1 cellular context compared by ENCODE assay signal in genomic region chr3:72571052-72571451, GRCh38.
TF ChIP-seq lines count a peak whose summit lies in the region.

No MANE protein-coding gene starts in this region.

TF ChIP-seq in HepG2, 621 proteins besides CTCF, POLR2A, EP300 and RAD21 (continued from another document and continues in another):
- TF ChIP-seq PLSCR1 (CRISPR knock-in tag; IDR thresholded peaks at IDR 0.05; ENCODE audit: borderline replicate concordance) (no peak), MAFG (CRISPR knock-in tag; IDR thresholded peaks at IDR 0.05) (no peak), ZGPAT (CRISPR knock-in tag; IDR thresholded peaks at IDR 0.05) (peak; percentile 47; the same call in 1 of the 2 replicates), IRF2 (CRISPR knock-in tag; IDR thresholded peaks at IDR 0.05) (no peak; the same call in 1 of the 2 replicates), ZNF776 (CRISPR knock-in tag; IDR thresholded peaks at IDR 0.05) (no peak), RBAK (CRISPR knock-in tag; IDR thresholded peaks at IDR 0.05) (no peak), TMF1 (CRISPR knock-in tag; IDR thresholded peaks at IDR 0.05; ENCODE audit: low read depth) (no peak), DRAP1 (CRISPR knock-in tag; IDR thresholded peaks at IDR 0.05) (peak; percentile 60; the same call in 1 of the 2 replicates), ZNF24 (IDR thresholded peaks at IDR 0.05) (no peak), MATR3 (CRISPR knock-in tag; IDR thresholded peaks at IDR 0.05) (no peak), NFIC (IDR thresholded peaks at IDR 0.05; ENCODE audit: low read length) (0 out of 2 replicates have a peak, but pooled peaks have one; percentile 22), SP5 (CRISPR knock-in tag; IDR thresholded peaks at IDR 0.05; ENCODE audit: borderline replicate concordance, low read depth) (peak; percentile 46; the same call in 1 of the 2 replicates), PHB2 (IDR thresholded peaks at IDR 0.05; ENCODE audit: partially characterized antibody) (no peak), MAF1 (CRISPR knock-in tag; IDR thresholded peaks at IDR 0.05; ENCODE audit: borderline replicate concordance) (no peak), ADNP (CRISPR knock-in tag; IDR thresholded peaks at IDR 0.05) (no peak), SAP130 (CRISPR knock-in tag; IDR thresholded peaks at IDR 0.05; ENCODE audit: low read depth) (peak; percentile 75), KLF11 (CRISPR knock-in tag; IDR thresholded peaks at IDR 0.05) (no peak), TARDBP (CRISPR knock-in tag; IDR thresholded peaks at IDR 0.05) (peak; percentile 63; the same call in 1 of the 2 replicates), SIN3A (IDR thresholded peaks at IDR 0.05; ENCODE audit: borderline replicate concordance, low read depth, low read length) (0 out of 2 replicates have a peak, but pooled peaks have one; percentile 40), ZNF205 (CRISPR knock-in tag; IDR thresholded peaks at IDR 0.05) (0 out of 2 replicates have a peak, but pooled peaks have one; percentile 32), ZNF292 (CRISPR knock-in tag; IDR thresholded peaks at IDR 0.05; ENCODE audit: borderline replicate concordance, low read depth) (no peak), AHR (CRISPR knock-in tag; IDR thresholded peaks at IDR 0.05) (no peak), SMARCE1 (IDR thresholded peaks at IDR 0.05; ENCODE audit: borderline replicate concordance) (no peak), NFKBIZ (CRISPR knock-in tag; IDR thresholded peaks at IDR 0.05) (no peak), ZNF337 (CRISPR knock-in tag; IDR thresholded peaks at IDR 0.05; ENCODE audit: borderline replicate concordance, low read depth) (no peak), ZNF747 (CRISPR knock-in tag; IDR thresholded peaks at IDR 0.05; ENCODE audit: borderline replicate concordance) (no peak), GFI1 (CRISPR knock-in tag; IDR thresholded peaks at IDR 0.05; ENCODE audit: borderline replicate concordance) (peak; percentile 55; the same call in 1 of the 2 replicates), ZBTB7B (CRISPR knock-in tag; IDR thresholded peaks at IDR 0.05) (peak; percentile 81; the same call in 1 of the 2 replicates), ZFP62 (CRISPR knock-in tag; IDR thresholded peaks at IDR 0.05) (no peak), ZNF430 (CRISPR knock-in tag; IDR thresholded peaks at IDR 0.05) (no peak), ZNF230 (CRISPR knock-in tag; IDR thresholded peaks at IDR 0.05) (no peak), ZNF101 (CRISPR knock-in tag; IDR thresholded peaks at IDR 0.05; ENCODE audit: borderline replicate concordance, low read depth) (no peak), ZNF264 (CRISPR knock-in tag; IDR thresholded peaks at IDR 0.05) (peak; percentile 42; the same call in 1 of the 2 replicates), TEAD3 (CRISPR knock-in tag; optimal IDR thresholded peaks at IDR 0.05; ENCODE audit: borderline replicate concordance) (peak; percentile 57), BCL6 (CRISPR knock-in tag; IDR thresholded peaks at IDR 0.05) (peak; percentile 88), ZNF577 (CRISPR knock-in tag; IDR thresholded peaks at IDR 0.05; ENCODE audit: borderline replicate concordance, low read depth) (no peak), MED13 (CRISPR knock-in tag; IDR thresholded peaks at IDR 0.05) (no peak), XBP1 (CRISPR knock-in tag; IDR thresholded peaks at IDR 0.05) (no peak), CEBPG (CRISPR knock-in tag; IDR thresholded peaks at IDR 0.05) (peak; percentile 97), ZNF644 (CRISPR knock-in tag; IDR thresholded peaks at IDR 0.05; ENCODE audit: low read depth) (no peak), ZNF768 (CRISPR knock-in tag; IDR thresholded peaks at IDR 0.05) (no peak), ZBTB40 (IDR thresholded peaks at IDR 0.05) (no peak), ZBTB40 (CRISPR knock-in tag; IDR thresholded peaks at IDR 0.05) (peak; percentile 24; the same call in 1 of the 2 replicates), KAT2B (IDR thresholded peaks at IDR 0.05; ENCODE audit: borderline replicate concordance, low read depth, low read length) (no peak), SALL1 (CRISPR knock-in tag; IDR thresholded peaks at IDR 0.05) (0 out of 2 replicates have a peak, but pooled peaks have one; percentile 35), ZNF282 (IDR thresholded peaks at IDR 0.05; ENCODE audit: partially characterized antibody) (no peak)
- TF ChIP-seq, protein P1, sequence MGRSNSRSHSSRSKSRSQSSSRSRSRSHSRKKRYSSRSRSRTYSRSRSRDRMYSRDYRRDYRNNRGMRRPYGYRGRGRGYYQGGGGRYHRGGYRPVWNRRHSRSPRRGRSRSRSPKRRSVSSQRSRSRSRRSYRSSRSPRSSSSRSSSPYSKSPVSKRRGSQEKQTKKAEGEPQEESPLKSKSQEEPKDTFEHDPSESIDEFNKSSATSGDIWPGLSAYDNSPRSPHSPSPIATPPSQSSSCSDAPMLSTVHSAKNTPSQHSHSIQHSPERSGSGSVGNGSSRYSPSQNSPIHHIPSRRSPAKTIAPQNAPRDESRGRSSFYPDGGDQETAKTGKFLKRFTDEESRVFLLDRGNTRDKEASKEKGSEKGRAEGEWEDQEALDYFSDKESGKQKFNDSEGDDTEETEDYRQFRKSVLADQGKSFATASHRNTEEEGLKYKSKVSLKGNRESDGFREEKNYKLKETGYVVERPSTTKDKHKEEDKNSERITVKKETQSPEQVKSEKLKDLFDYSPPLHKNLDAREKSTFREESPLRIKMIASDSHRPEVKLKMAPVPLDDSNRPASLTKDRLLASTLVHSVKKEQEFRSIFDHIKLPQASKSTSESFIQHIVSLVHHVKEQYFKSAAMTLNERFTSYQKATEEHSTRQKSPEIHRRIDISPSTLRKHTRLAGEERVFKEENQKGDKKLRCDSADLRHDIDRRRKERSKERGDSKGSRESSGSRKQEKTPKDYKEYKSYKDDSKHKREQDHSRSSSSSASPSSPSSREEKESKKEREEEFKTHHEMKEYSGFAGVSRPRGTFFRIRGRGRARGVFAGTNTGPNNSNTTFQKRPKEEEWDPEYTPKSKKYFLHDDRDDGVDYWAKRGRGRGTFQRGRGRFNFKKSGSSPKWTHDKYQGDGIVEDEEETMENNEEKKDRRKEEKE (IDR thresholded peaks at IDR 0.05), result no peak
- TF ChIP-seq, protein P2, sequence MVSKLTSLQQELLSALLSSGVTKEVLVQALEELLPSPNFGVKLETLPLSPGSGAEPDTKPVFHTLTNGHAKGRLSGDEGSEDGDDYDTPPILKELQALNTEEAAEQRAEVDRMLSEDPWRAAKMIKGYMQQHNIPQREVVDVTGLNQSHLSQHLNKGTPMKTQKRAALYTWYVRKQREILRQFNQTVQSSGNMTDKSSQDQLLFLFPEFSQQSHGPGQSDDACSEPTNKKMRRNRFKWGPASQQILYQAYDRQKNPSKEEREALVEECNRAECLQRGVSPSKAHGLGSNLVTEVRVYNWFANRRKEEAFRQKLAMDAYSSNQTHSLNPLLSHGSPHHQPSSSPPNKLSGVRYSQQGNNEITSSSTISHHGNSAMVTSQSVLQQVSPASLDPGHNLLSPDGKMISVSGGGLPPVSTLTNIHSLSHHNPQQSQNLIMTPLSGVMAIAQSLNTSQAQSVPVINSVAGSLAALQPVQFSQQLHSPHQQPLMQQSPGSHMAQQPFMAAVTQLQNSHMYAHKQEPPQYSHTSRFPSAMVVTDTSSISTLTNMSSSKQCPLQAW (CRISPR knock-in tag; IDR thresholded peaks at IDR 0.05), result peak; percentile 98
- TF ChIP-seq, protein P3, sequence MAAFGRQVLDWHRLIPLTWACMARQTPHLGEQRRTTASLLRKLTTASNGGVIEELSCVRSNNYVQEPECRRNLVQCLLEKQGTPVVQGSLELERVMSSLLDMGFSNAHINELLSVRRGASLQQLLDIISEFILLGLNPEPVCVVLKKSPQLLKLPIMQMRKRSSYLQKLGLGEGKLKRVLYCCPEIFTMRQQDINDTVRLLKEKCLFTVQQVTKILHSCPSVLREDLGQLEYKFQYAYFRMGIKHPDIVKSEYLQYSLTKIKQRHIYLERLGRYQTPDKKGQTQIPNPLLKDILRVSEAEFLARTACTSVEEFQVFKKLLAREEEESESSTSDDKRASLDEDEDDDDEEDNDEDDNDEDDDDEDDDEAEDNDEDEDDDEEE (CRISPR knock-in tag; IDR thresholded peaks at IDR 0.05), result no peak
- TF ChIP-seq, protein P4, sequence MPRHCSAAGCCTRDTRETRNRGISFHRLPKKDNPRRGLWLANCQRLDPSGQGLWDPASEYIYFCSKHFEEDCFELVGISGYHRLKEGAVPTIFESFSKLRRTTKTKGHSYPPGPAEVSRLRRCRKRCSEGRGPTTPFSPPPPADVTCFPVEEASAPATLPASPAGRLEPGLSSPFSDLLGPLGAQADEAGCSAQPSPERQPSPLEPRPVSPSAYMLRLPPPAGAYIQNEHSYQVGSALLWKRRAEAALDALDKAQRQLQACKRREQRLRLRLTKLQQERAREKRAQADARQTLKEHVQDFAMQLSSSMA (CRISPR knock-in tag; IDR thresholded peaks at IDR 0.05), result no peak
- TF ChIP-seq, protein P5, sequence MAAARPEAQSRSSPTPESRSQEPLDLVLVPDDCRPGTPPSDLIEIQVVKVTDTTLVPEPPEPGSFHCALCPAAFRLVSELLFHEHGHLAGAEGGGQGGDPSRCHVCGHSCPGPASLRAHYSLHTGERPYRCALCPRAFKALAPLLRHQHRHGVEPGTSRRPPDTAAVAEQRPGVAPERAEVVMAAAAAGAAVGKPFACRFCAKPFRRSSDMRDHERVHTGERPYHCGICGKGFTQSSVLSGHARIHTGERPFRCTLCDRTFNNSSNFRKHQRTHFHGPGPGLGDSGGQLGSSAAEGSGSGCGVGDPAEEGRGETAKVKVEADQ (CRISPR knock-in tag; IDR thresholded peaks at IDR 0.05; ENCODE audit: borderline replicate concordance), result no peak
